Comparison of ENCODE assay signal across 11 cellular contexts in genomic region chr12:47896633-47897032, GRCh38. TPM values are rescaled to one million over a fixed set of nuclear protein-coding genes. Genes with fewer than 3 reads are reported as not detected.
A peak's percentile ranks its signal among the peaks of the same experiment; 100 is the strongest.
DNase-seq lines count a peak whose midpoint lies in the region; ATAC-seq and TF ChIP-seq lines count a peak whose summit lies in the region.
"Had no signal": no experiment of that assay in that cellular context is flagged by ENCODE, and none has a peak within 500 bp of the region (broad histone marks: within the 10 kb centered on the region; RNA-seq: fewer than 3 reads in every experiment).

No MANE protein-coding gene starts in this region.

- no peaks in the 10 kb centered on the region for H3K9me3 Mint-ChIP-seq in activated T-helper 1 cell treated with anti-CD3 and anti-CD28 coated beads, Interleukin-12 subunit alpha, Interleukin-12 subunit beta, Interleukin-2, Interleukin-4 antibody, amounts not matched to agents 30 ng/mL and 10 ng/mL and 1 ng/mL, durations not matched to agents 14 hours and 24 hours and 36 hours
- H3K9me3 Mint-ChIP-seq: natural killer cell treated with Interleukin-12 subunit alpha and Interleukin-12 subunit beta and Interleukin-15 and Interleukin-18, amount 100 ng/mL, for 72 hours had no signal

- H3K4me3 Mint-ChIP-seq in activated T-helper 1 cell treated with anti-CD3 and anti-CD28 coated beads, Interleukin-12 subunit alpha, Interleukin-12 subunit beta, Interleukin-2, Interleukin-4 antibody, amounts not matched to agents 30 ng/mL and 10 ng/mL and 1 ng/mL, durations not matched to agents 14 hours and 24 hours and 36 hours = peak overlapping the region; percentile 15
- H3K4me3 Mint-ChIP-seq: natural killer cell treated with Interleukin-12 subunit alpha and Interleukin-12 subunit beta and Interleukin-15 and Interleukin-18, amount 100 ng/mL, for 72 hours had no signal

- peak; percentile 55 for ATAC-seq in mucosa of descending colon
- no peak for ATAC-seq in GM19395 (IDR thresholded peaks at IDR 0.05; ENCODE audit: unreplicated experiment)
- ATAC-seq in GM19324 (IDR thresholded peaks at IDR 0.05; ENCODE audit: low FRiP score, unreplicated experiment) = no peak
- ATAC-seq: natural killer cell treated with Interleukin-12 subunit alpha and Interleukin-12 subunit beta and Interleukin-15 and Interleukin-18, amount 100 ng/mL, for 72 hours had no signal

- no peak overlapping the region for H3K4me3 ChIP-seq in mucosa of descending colon
- H3K4me3 ChIP-seq: skin epidermis had no signal

- H3K36me3 ChIP-seq in mucosa of descending colon (ENCODE audit: low read depth) = no peaks in the 10 kb centered on the region

- H3K27me3 Mint-ChIP-seq in activated T-helper 1 cell treated with anti-CD3 and anti-CD28 coated beads, Interleukin-12 subunit alpha, Interleukin-12 subunit beta, Interleukin-2, Interleukin-4 antibody, amounts not matched to agents 30 ng/mL and 10 ng/mL and 1 ng/mL, durations not matched to agents 14 hours and 24 hours and 36 hours (ENCODE audit: insufficient read depth) = no peaks in the 10 kb centered on the region

- no peaks in the 10 kb centered on the region for H3K9me3 ChIP-seq in mucosa of descending colon

- peaks cover 63% of the 10 kb centered on the region for H3K4me1 ChIP-seq in mucosa of descending colon (ENCODE audit: low read depth)

- intact Hi-C loops in activated T-helper 1 cell treated with anti-CD3 and anti-CD28 coated beads, Interleukin-12 subunit alpha, Interleukin-12 subunit beta, Interleukin-2, Interleukin-4 antibody, amounts not matched to agents 30 ng/mL and 10 ng/mL and 1 ng/mL, durations not matched to agents 14 hours and 24 hours and 36 hours (cut with micrococcal nuclease) = no loop called here
- intact Hi-C loops in mucosa of descending colon (cut with DNase I, micrococcal nuclease) = no loop called here

- peak; percentile 72 for TF ChIP-seq EP300 in Ishikawa (IDR thresholded peaks at IDR 0.05; ENCODE audit: borderline replicate concordance)

- TF ChIP-seq CTCF in mucosa of descending colon (IDR thresholded peaks at IDR 0.05) = no peak

- TF ChIP-seq RAD21 in Ishikawa (IDR thresholded peaks at IDR 0.05; ENCODE audit: low read depth) = no peak

- H3K36me3 Mint-ChIP-seq in activated T-helper 1 cell treated with anti-CD3 and anti-CD28 coated beads, Interleukin-12 subunit alpha, Interleukin-12 subunit beta, Interleukin-2, Interleukin-4 antibody, amounts not matched to agents 30 ng/mL and 10 ng/mL and 1 ng/mL, durations not matched to agents 14 hours and 24 hours and 36 hours (ENCODE audit: low read depth) = peaks cover 84% of the 10 kb centered on the region
- H3K36me3 Mint-ChIP-seq: natural killer cell treated with Interleukin-12 subunit alpha and Interleukin-12 subunit beta and Interleukin-15 and Interleukin-18, amount 100 ng/mL, for 72 hours had no signal

- peak overlapping the region; percentile 72 for H3K27ac Mint-ChIP-seq in activated T-helper 1 cell treated with anti-CD3 and anti-CD28 coated beads, Interleukin-12 subunit alpha, Interleukin-12 subunit beta, Interleukin-2, Interleukin-4 antibody, amounts not matched to agents 30 ng/mL and 10 ng/mL and 1 ng/mL, durations not matched to agents 14 hours and 24 hours and 36 hours
- H3K27ac Mint-ChIP-seq: natural killer cell treated with Interleukin-12 subunit alpha and Interleukin-12 subunit beta and Interleukin-15 and Interleukin-18, amount 100 ng/mL, for 72 hours had no signal

- DNase-seq in DMS153 (lab: John Stamatoyannopoulos, UW) (peak; percentile 67), mucosa of descending colon (peak; percentile 60 to 73 (median 68)), GM19238 (ENCODE audit: insufficient read length, low spot score) (no peak), HuH-7 (ENCODE audit: low spot score) (no peak)
- no peak for DNase-seq in activated T-helper 1 cell treated with anti-CD3 and anti-CD28 coated beads, Interleukin-12 subunit alpha, Interleukin-12 subunit beta, Interleukin-2, Interleukin-4 antibody, amounts not matched to agents 30 ng/mL and 10 ng/mL and 1 ng/mL, durations not matched to agents 14 hours and 24 hours and 36 hours (ENCODE audit: low spot score)
- DNase-seq: NCI-H1694 treated with DMSO at 0.1 percent for 48 hours had no signal

- peaks cover 96% of the 10 kb centered on the region for H3K4me1 Mint-ChIP-seq in activated T-helper 1 cell treated with anti-CD3 and anti-CD28 coated beads, Interleukin-12 subunit alpha, Interleukin-12 subunit beta, Interleukin-2, Interleukin-4 antibody, amounts not matched to agents 30 ng/mL and 10 ng/mL and 1 ng/mL, durations not matched to agents 14 hours and 24 hours and 36 hours (ENCODE audit: low read depth)

TF ChIP-seq in Ishikawa, 13 proteins besides CTCF, POLR2A, EP300 and RAD21:
- TF ChIP-seq CREB1 (IDR thresholded peaks at IDR 0.05; ENCODE audit: low read depth) = no peak
- TF ChIP-seq TEAD4 (IDR thresholded peaks at IDR 0.05) = peak; percentile 51
- TF ChIP-seq, protein P1, sequence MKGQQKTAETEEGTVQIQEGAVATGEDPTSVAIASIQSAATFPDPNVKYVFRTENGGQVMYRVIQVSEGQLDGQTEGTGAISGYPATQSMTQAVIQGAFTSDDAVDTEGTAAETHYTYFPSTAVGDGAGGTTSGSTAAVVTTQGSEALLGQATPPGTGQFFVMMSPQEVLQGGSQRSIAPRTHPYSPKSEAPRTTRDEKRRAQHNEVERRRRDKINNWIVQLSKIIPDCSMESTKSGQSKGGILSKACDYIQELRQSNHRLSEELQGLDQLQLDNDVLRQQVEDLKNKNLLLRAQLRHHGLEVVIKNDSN (IDR thresholded peaks at IDR 0.05) = peak; percentile 20; the same call in 1 of the 2 replicates
- TF ChIP-seq TCF12 (IDR thresholded peaks at IDR 0.05; ENCODE audit: low read depth) = peak; percentile 60
- no peak for TF ChIP-seq EGR1 (IDR thresholded peaks at IDR 0.05)
- TF ChIP-seq FOXM1 (IDR thresholded peaks at IDR 0.05; ENCODE audit: borderline replicate concordance, low read depth) = no peak
- TF ChIP-seq NFIC (IDR thresholded peaks at IDR 0.05) = peak; percentile 75
- TF ChIP-seq YY1 (IDR thresholded peaks at IDR 0.05; ENCODE audit: low read depth) = peak; percentile 84
- no peak for TF ChIP-seq REST (IDR thresholded peaks at IDR 0.05; ENCODE audit: low read depth)
- TF ChIP-seq CEBPB (IDR thresholded peaks at IDR 0.05) = no peak
- TF ChIP-seq TAF1 (IDR thresholded peaks at IDR 0.05; ENCODE audit: low read depth) = no peak
- TF ChIP-seq, protein P2, sequence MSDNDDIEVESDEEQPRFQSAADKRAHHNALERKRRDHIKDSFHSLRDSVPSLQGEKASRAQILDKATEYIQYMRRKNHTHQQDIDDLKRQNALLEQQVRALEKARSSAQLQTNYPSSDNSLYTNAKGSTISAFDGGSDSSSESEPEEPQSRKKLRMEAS (IDR thresholded peaks at IDR 0.05) = peak; percentile 83
- TF ChIP-seq ZBTB7A (IDR thresholded peaks at IDR 0.05; ENCODE audit: low read depth) = no peak

RNA-seq across cellular contexts. Expression of gene VDR, which starts 8.2 kb away (rescaled TPM):
- 305 and 318 TPM in 2 replicates for total RNA-seq in activated T-helper 1 cell treated with anti-CD3 and anti-CD28 coated beads, Interleukin-12 subunit alpha, Interleukin-12 subunit beta, Interleukin-2, Interleukin-4 antibody, amounts not matched to agents 30 ng/mL and 10 ng/mL and 1 ng/mL, durations not matched to agents 14 hours and 24 hours and 36 hours
- 100 to 1,000 TPM in 2 of 3 donors, 10 to 100 TPM in 1; 69.5 to 175 (median 162) TPM for total RNA-seq in mucosa of descending colon

Comparison
In these comparisons a context has a peak if more than half of its experiments do, and no peak if none do; other contexts are left out.
1. DNase-seq: peak in DMS153 (single experiment) and mucosa of descending colon (3 of 3); none in activated T-helper 1 cell treated with anti-CD3 and anti-CD28 coated beads, Interleukin-12 subunit alpha, Interleukin-12 subunit beta, Interleukin-2, Interleukin-4 antibody, amounts not matched to agents 30 ng/mL and 10 ng/mL and 1 ng/mL, durations not matched to agents 14 hours and 24 hours and 36 hours (single experiment), GM19238 (single experiment) and HuH-7 (single experiment).